In genomic region chr6:63066053-63066704, GRCh38 we compare ENCODE assay signal across 9 cellular contexts.
DNase-seq lines count a peak whose midpoint lies in the region; ATAC-seq and TF ChIP-seq lines count a peak whose summit lies in the region.
"Had no signal": no experiment of that assay in that cellular context is flagged by ENCODE, and none has a peak within 500 bp of the region (broad histone marks: within the 10 kb centered on the region; RNA-seq: fewer than 3 reads in every experiment).

No MANE protein-coding gene starts in this region.

- H3K4me3 ChIP-seq in epithelial cell of proximal tubule (ENCODE audit: low read depth, low read length) (no peak overlapping the region), psoas muscle (no peak overlapping the region)

- CTCF ChIA-PET in GM10248 (lab: Yijun Ruan, JAX), result interaction anchor here (0.7 kb wide), 2 partner anchors 110 to 206 kb away, joined by 3 to 4 read pairs; no protein-coding TSS in a partner anchor

- WGBS in psoas muscle, 3 donors, result 54 to 61% (median 56%) methylated on average over 3 of the region's 3 CpGs

- no peaks in the 10 kb centered on the region for H3K27me3 ChIP-seq in psoas muscle (ENCODE audit: insufficient read depth in 3 of 3, low read length in 2 of 3)

- no peaks in the 10 kb centered on the region for H3K36me3 ChIP-seq in psoas muscle (ENCODE audit: insufficient read depth in 1 of 2, low read depth in 1 of 2)

- no peak overlapping the region for H3K27ac ChIP-seq in psoas muscle

- POLR2A ChIA-PET in GM10248 (lab: Yijun Ruan, JAX), result no interaction called here

- peak; percentile 25 for TF ChIP-seq CTCF in GM10248 (IDR thresholded peaks at IDR 0.05; ENCODE audit: control extremely low read depth, extremely low read depth, low read depth, missing control alignments)
- TF ChIP-seq CTCF in epithelial cell of proximal tubule (conservative IDR thresholded peaks at IDR 0.05; ENCODE audit: low read depth, low read length), result peak; percentile 50
- no peak for TF ChIP-seq CTCF in psoas muscle (IDR thresholded peaks at IDR 0.05)

- H3K4me1 ChIP-seq in psoas muscle, result no peaks in the 10 kb centered on the region

- DNase-seq in GM10248 (ENCODE audit: extremely low spot score), result peak; percentile 23
- DNase-seq in HT1080 (ENCODE audit: low read depth), result peak; percentile 1
- DNase-seq in epithelial cell of proximal tubule (ENCODE audit: low read depth), result no peak
- no peak for DNase-seq in NCI-H1105 treated with DMSO at 0.1 percent for 48 hours (lab: John Stamatoyannopoulos, UW)
- DNase-seq in DMS79 (lab: John Stamatoyannopoulos, UW), result no peak
- no peak for DNase-seq in psoas muscle
- DNase-seq: NCI-H146 had no signal

- intact Hi-C loops in psoas muscle (cut with DNase I), result no loop called here

- no peaks in the 10 kb centered on the region for H3K9me3 ChIP-seq in psoas muscle

- ATAC-seq in GM21526 (IDR thresholded peaks at IDR 0.05; ENCODE audit: low FRiP score, unreplicated experiment), result peak; percentile 80
- no peak for ATAC-seq in GM21360 (IDR thresholded peaks at IDR 0.05; ENCODE audit: unreplicated experiment)
- ATAC-seq in psoas muscle, result no peak

Comparison
In these comparisons a context has a peak if more than half of its experiments do, and no peak if none do; other contexts are left out.
1. DNase-seq: peak in GM10248 (single experiment) and HT1080 (single experiment); none in epithelial cell of proximal tubule (single experiment), NCI-H1105 treated with DMSO at 0.1 percent for 48 hours (single experiment), DMS79 (single experiment) and psoas muscle (0 of 2).